16 cellular contexts compared by ENCODE assay signal in the genomic region with DNA sequence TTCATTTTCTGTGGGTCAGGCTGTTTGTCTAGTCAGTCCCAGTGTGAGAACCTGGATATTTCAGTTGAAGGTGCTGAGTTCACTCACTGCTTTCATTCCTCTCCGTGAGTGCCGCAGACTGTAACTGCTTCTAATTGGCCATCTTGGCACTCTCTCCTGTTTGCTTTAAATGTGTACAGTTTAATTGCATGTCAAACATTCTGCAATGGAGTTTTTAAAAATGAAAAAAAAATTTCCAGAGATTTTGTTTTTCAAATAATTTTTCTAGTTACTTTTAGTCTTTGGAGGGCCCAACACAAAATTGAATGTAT.
A peak's percentile ranks its signal among the peaks of the same experiment; 100 is the strongest.
DNase-seq lines count a peak whose midpoint lies in the region; TF ChIP-seq lines count a peak whose summit lies in the region.
"Had no signal": no experiment of that assay in that cellular context is flagged by ENCODE, and none has a peak within 500 bp of the region (broad histone marks: within the 10 kb centered on the region; RNA-seq: fewer than 3 reads in every experiment).

No MANE protein-coding gene starts in this region.

- no peaks in the 10 kb centered on the region for H3K36me3 ChIP-seq in mucosa of stomach (ENCODE audit: control insufficient read depth, insufficient read depth, low read length)

- peaks cover 11% of the 10 kb centered on the region for H3K4me1 ChIP-seq in mucosa of stomach (ENCODE audit: control insufficient read depth, insufficient read depth, low read length)

- peak overlapping the region; percentile 5 for H3K9ac ChIP-seq in mucosa of stomach (ENCODE audit: low read length)
- H3K9ac ChIP-seq: BLaER1 treated with 17β-estradiol and CSF1 and Interleukin-3, amounts not matched to agents 10 nM and 100 nM had no signal

- TF ChIP-seq CTCF in LNCaP clone FGC (IDR thresholded peaks at IDR 0.05; ENCODE audit: control insufficient read depth, extremely low read depth, insufficient read depth) (no peak), RWPE1 (conservative IDR thresholded peaks at IDR 0.05; ENCODE audit: low read depth) (no peak)

- H3K4me3 ChIP-seq in LNCaP clone FGC (ENCODE audit: low read depth, low read length): no peak overlapping the region
- H3K4me3 ChIP-seq in mucosa of stomach (ENCODE audit: low read length): peak overlapping the region; percentile 20
- H3K4me3 ChIP-seq: BLaER1 treated with 17β-estradiol and CSF1 and Interleukin-3, amounts not matched to agents 10 nM and 100 nM had no signal

- no peaks in the 10 kb centered on the region for H3K9me3 ChIP-seq in mucosa of stomach (ENCODE audit: control insufficient read depth, low read length)

- POLR2A ChIA-PET in RWPE1 (lab: Yijun Ruan, JAX; ENCODE audit: low non-redundant PET): interaction anchor here (0.5 kb wide), 1 partner anchor 36 kb away, joined by 3 read pairs; no protein-coding TSS in a partner anchor

- 0 out of 2 replicates have a peak overlapping the region, but pooled peaks have one; percentile 14 for H3K27ac ChIP-seq in RWPE1
- H3K27ac ChIP-seq: BLaER1 treated with 17β-estradiol and CSF1 and Interleukin-3, amounts not matched to agents 10 nM and 100 nM had no signal

- CTCF ChIA-PET in RWPE1 (lab: Yijun Ruan, JAX): interaction anchor here (0.9 kb wide), 1 partner anchor 11 kb away, joined by 4 read pairs; no protein-coding TSS in a partner anchor

- no peaks in the 10 kb centered on the region for H3K27me3 ChIP-seq in mucosa of stomach (ENCODE audit: control insufficient read depth, insufficient read depth, low read length)
- H3K27me3 ChIP-seq: BLaER1 treated with 17β-estradiol and CSF1 and Interleukin-3, amounts not matched to agents 10 nM and 100 nM had no signal

- DNase-seq in LNCaP clone FGC (ENCODE audit: low read depth): peak; percentile 28
- peak; percentile 46 for DNase-seq in NCI-H146 treated with DMSO at 0.1 percent for 48 hours (lab: John Stamatoyannopoulos, UW; ENCODE audit: unreplicated experiment)
- no peak for DNase-seq in RWPE1 (ENCODE audit: low spot score)
- DNase-seq in activated effector memory CD4-positive, alpha-beta T cell treated with anti-CD3 and anti-CD28 coated beads, Interleukin-2, amount 50 U/mL, for 16 hours: no peak
- no peak for DNase-seq in NCI-H1436 treated with DMSO at 0.1 percent for 48 hours (lab: John Stamatoyannopoulos, UW)
- DNase-seq in pons (ENCODE audit: low spot score): no peak
- DNase-seq: CD8-positive, alpha-beta memory T cell; DMS79; KG1; NCI-H1436; NCI-H345; NCI-H526; Right ventricle myocardium superior; SW 1271 had no signal

Comparison
In these comparisons a context has a peak if more than half of its experiments do, and no peak if none do; other contexts are left out.
1. DNase-seq: peak in LNCaP clone FGC (single experiment) and NCI-H146 treated with DMSO at 0.1 percent for 48 hours (single experiment); none in RWPE1 (single experiment), activated effector memory CD4-positive, alpha-beta T cell treated with anti-CD3 and anti-CD28 coated beads, Interleukin-2, amount 50 U/mL, for 16 hours (single experiment), NCI-H1436 treated with DMSO at 0.1 percent for 48 hours (single experiment) and pons (single experiment).